3 cellular contexts compared by ENCODE assay signal in genomic region chr6:52649521-52649920, GRCh38.
TF ChIP-seq lines count a peak whose summit lies in the region.

No MANE protein-coding gene starts in this region.

TF ChIP-seq in SK-N-SH, 30 proteins besides CTCF, POLR2A, EP300 and RAD21:
- TF ChIP-seq FOSL2 (IDR thresholded peaks at IDR 0.05; ENCODE audit: borderline replicate concordance, low read depth), result no peak
- TF ChIP-seq IRF3 (IDR thresholded peaks at IDR 0.05; ENCODE audit: low read depth, low read length), result no peak
- no peak for TF ChIP-seq NFIC (IDR thresholded peaks at IDR 0.05; ENCODE audit: borderline replicate concordance)
- TF ChIP-seq EZH2phosphoT487 (IDR thresholded peaks at IDR 0.05; ENCODE audit: borderline replicate concordance, low read depth), result no peak
- TF ChIP-seq MEF2A (IDR thresholded peaks at IDR 0.05; ENCODE audit: borderline replicate concordance, low read depth), result no peak

TF ChIP-seq in SK-N-SH treated with all-trans-retinoic acid at 6 μM for 48 hours, 23 proteins besides CTCF, POLR2A, EP300 and RAD21:
- TF ChIP-seq PATZ1 (CRISPR knock-in tag; IDR thresholded peaks at IDR 0.05; ENCODE audit: borderline replicate concordance), result no peak
- TF ChIP-seq ZFP3 (CRISPR knock-in tag; IDR thresholded peaks at IDR 0.05), result no peak
- no peak for TF ChIP-seq ZNF70 (CRISPR knock-in tag; IDR thresholded peaks at IDR 0.05)
- no peak for TF ChIP-seq RARB (CRISPR knock-in tag; IDR thresholded peaks at IDR 0.05)
- TF ChIP-seq CSRNP3 (CRISPR knock-in tag; IDR thresholded peaks at IDR 0.05), result no peak
- no peak for TF ChIP-seq GLIS3 (CRISPR knock-in tag; IDR thresholded peaks at IDR 0.05)
- no peak for TF ChIP-seq BACH2 (CRISPR knock-in tag; IDR thresholded peaks at IDR 0.05; ENCODE audit: borderline replicate concordance)
- TF ChIP-seq TOX (CRISPR knock-in tag; IDR thresholded peaks at IDR 0.05; ENCODE audit: borderline replicate concordance), result no peak
TF ChIP-seq in SK-N-SH treated with all-trans-retinoic acid at 6 μM for 48 hours: peak in this region for 0.

TF ChIP-seq in H1, 55 proteins besides CTCF, POLR2A, EP300 and RAD21 (continued from another document):
- TF ChIP-seq GABPA (IDR thresholded peaks at IDR 0.05; ENCODE audit: borderline replicate concordance, insufficient read depth, low read length) (no peak), KDM1A (IDR thresholded peaks at IDR 0.05; ENCODE audit: borderline replicate concordance, low read length) (no peak), RNF2 (IDR thresholded peaks at IDR 0.05; ENCODE audit: borderline replicate concordance, low read depth, low read length, missing control alignments, poor library complexity, severe bottlenecking) (no peak), YY1 (IDR thresholded peaks at IDR 0.05; ENCODE audit: low read depth, low read length) (no peak), SP1 (IDR thresholded peaks at IDR 0.05; ENCODE audit: low read depth, low read length) (no peak)
